Comparison of ENCODE assay signal across 1 cellular context in the genomic region with DNA sequence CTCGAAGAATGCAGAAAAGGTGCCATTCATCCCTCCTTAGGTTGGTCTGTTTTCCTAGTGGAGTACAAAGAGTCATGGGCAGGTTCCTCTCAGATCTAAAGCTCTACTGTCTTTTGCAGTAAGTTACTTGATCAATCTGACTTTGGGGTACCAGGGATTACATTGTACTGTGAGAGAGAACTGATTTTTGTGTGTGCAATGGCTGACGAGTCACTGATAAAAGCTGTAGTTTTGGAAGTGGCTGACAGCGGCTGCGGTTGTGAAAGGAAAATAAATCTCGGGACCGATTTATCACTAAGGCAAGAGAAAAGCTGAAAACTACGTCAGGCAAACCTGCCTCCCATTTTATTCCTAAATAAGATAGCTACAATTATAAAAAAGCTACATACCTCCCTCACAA.
TF ChIP-seq lines count a peak whose summit lies in the region.

No MANE protein-coding gene starts in this region.

TF ChIP-seq in WTC11, 78 proteins besides CTCF, POLR2A, EP300 and RAD21 (continued from another document):
- no peak for TF ChIP-seq SOX15 (CRISPR knock-in tag; IDR thresholded peaks at IDR 0.05)
- TF ChIP-seq, protein P1, sequence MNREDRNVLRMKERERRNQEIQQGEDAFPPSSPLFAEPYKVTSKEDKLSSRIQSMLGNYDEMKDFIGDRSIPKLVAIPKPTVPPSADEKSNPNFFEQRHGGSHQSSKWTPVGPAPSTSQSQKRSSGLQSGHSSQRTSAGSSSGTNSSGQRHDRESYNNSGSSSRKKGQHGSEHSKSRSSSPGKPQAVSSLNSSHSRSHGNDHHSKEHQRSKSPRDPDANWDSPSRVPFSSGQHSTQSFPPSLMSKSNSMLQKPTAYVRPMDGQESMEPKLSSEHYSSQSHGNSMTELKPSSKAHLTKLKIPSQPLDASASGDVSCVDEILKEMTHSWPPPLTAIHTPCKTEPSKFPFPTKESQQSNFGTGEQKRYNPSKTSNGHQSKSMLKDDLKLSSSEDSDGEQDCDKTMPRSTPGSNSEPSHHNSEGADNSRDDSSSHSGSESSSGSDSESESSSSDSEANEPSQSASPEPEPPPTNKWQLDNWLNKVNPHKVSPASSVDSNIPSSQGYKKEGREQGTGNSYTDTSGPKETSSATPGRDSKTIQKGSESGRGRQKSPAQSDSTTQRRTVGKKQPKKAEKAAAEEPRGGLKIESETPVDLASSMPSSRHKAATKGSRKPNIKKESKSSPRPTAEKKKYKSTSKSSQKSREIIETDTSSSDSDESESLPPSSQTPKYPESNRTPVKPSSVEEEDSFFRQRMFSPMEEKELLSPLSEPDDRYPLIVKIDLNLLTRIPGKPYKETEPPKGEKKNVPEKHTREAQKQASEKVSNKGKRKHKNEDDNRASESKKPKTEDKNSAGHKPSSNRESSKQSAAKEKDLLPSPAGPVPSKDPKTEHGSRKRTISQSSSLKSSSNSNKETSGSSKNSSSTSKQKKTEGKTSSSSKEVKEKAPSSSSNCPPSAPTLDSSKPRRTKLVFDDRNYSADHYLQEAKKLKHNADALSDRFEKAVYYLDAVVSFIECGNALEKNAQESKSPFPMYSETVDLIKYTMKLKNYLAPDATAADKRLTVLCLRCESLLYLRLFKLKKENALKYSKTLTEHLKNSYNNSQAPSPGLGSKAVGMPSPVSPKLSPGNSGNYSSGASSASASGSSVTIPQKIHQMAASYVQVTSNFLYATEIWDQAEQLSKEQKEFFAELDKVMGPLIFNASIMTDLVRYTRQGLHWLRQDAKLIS (CRISPR knock-in tag; IDR thresholded peaks at IDR 0.05; ENCODE audit: borderline replicate concordance) = no peak
- TF ChIP-seq, protein P2, sequence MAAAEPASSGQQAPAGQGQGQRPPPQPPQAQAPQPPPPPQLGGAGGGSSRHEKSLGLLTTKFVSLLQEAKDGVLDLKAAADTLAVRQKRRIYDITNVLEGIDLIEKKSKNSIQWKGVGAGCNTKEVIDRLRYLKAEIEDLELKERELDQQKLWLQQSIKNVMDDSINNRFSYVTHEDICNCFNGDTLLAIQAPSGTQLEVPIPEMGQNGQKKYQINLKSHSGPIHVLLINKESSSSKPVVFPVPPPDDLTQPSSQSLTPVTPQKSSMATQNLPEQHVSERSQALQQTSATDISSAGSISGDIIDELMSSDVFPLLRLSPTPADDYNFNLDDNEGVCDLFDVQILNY (CRISPR knock-in tag; IDR thresholded peaks at IDR 0.05) = no peak
- TF ChIP-seq, protein P3, sequence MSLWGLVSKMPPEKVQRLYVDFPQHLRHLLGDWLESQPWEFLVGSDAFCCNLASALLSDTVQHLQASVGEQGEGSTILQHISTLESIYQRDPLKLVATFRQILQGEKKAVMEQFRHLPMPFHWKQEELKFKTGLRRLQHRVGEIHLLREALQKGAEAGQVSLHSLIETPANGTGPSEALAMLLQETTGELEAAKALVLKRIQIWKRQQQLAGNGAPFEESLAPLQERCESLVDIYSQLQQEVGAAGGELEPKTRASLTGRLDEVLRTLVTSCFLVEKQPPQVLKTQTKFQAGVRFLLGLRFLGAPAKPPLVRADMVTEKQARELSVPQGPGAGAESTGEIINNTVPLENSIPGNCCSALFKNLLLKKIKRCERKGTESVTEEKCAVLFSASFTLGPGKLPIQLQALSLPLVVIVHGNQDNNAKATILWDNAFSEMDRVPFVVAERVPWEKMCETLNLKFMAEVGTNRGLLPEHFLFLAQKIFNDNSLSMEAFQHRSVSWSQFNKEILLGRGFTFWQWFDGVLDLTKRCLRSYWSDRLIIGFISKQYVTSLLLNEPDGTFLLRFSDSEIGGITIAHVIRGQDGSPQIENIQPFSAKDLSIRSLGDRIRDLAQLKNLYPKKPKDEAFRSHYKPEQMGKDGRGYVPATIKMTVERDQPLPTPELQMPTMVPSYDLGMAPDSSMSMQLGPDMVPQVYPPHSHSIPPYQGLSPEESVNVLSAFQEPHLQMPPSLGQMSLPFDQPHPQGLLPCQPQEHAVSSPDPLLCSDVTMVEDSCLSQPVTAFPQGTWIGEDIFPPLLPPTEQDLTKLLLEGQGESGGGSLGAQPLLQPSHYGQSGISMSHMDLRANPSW (CRISPR knock-in tag; conservative IDR thresholded peaks at IDR 0.05; ENCODE audit: low read depth) = no peak
